ENCODE assay signal across 23 cellular contexts in the genomic region with DNA sequence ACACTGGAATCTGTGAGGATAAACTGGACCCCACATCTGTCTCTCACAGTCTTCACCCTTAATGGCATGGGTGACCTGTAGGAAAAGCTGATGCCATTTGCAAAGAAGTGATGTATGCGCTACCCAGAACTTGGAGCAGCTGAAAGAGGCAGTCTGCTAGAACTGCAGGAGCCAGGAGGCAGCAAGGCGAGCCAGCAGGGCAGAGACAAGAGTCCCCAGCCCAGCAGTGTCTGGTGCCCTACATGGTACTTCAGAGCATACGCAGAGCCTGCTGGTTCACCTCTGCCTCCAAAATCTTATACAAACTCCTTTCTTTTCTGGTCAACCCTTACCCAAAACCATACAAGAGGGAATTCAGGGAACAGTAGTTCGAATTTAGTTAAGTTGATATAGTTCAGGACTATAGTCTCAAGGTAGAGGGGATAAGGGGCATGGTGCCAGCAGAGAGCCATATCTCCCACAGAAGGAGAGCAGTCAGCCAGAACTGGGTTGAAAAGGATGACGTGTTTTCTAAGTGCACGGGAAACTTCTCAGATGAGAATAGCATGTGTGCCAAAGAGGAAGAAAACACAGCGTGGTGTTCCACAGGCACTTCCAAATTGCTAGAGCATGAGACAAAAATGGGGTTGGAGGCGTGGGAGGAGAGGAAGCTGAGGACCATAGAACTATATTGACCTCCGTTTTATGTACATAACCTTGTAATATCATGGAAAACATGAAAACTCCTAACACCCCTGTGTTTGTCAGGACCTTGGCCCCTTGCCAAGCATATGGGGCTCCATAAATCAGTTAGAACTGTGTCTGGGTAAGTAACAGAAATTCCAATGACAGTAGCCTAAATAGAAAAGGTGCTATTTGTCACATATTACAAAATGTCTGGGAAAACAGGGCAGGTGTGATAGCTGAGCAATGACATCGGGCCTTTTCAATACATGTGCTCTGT.
DNase-seq lines count a peak whose midpoint lies in the region; ATAC-seq, FAIRE-seq and TF ChIP-seq lines count a peak whose summit lies in the region.
"Had no signal": no experiment of that assay in that cellular context is flagged by ENCODE, and none has a peak within 500 bp of the region (broad histone marks: within the 10 kb centered on the region; RNA-seq: fewer than 3 reads in every experiment).

No MANE protein-coding gene starts in this region.

- H2AFZ ChIP-seq in HepG2 (ENCODE audit: low read length): no peak overlapping the region

- H3K4me3 Mint-ChIP-seq in stimulated activated memory B cell treated with anti-CD40 and anti-IgM and Interleukin-4, amounts not matched to agents 10 μg/mL and 1 μg/mL and 100 μg/mL, for 72 hours: no peak overlapping the region
- H3K4me3 Mint-ChIP-seq: activated naive CD4-positive, alpha-beta T cell treated with anti-CD3 and anti-CD28 coated beads, Interleukin-2, amount 50 U/mL, for 24 hours; naive B cell; T-cell had no signal

- no peaks in the 10 kb centered on the region for H3K9me3 ChIP-seq in HepG2 (ENCODE audit: low read length)
- H3K9me3 ChIP-seq: breast epithelium, gastrocnemius medialis, lower lobe of right lung, suprapubic skin had no signal

- H3K9ac ChIP-seq in HepG2 (ENCODE audit: insufficient read depth, low read depth, low read length): no peak overlapping the region

- peak; percentile 57 for TF ChIP-seq EP300 in Ishikawa (IDR thresholded peaks at IDR 0.05; ENCODE audit: borderline replicate concordance)
- no peak for TF ChIP-seq EP300 in HepG2 (IDR thresholded peaks at IDR 0.05; ENCODE audit: low read depth in 2 of 2, low read length in 2 of 2)
- TF ChIP-seq EP300 in HepG2 (CRISPR knock-in tag; IDR thresholded peaks at IDR 0.05; ENCODE audit: borderline replicate concordance): no peak

- no peak overlapping the region for H3K27ac ChIP-seq in HepG2 (ENCODE audit: extremely low read length, insufficient read depth, low read length)
- H3K27ac ChIP-seq: breast epithelium, lower lobe of right lung, RWPE1, suprapubic skin had no signal

- in situ Hi-C loops in HepG2 (cut with HindIII; ENCODE audit: extremely low pct_ligation_motif_present, low pct_unique_long_range_greater_than_20kb): no loop called here

- POLR2A ChIA-PET in HepG2 (lab: Yijun Ruan, JAX): no interaction called here

- FAIRE-seq in HepG2 (lab: Jason Lieb, UNC): no peak
- FAIRE-seq: small intestine had no signal

- H3K27me3 Mint-ChIP-seq in stimulated activated memory B cell treated with anti-CD40 and anti-IgM and Interleukin-4, amounts not matched to agents 10 μg/mL and 1 μg/mL and 100 μg/mL, for 72 hours: peaks cover 9% of the 10 kb centered on the region
- H3K27me3 Mint-ChIP-seq: T-cell had no signal

- H3K4me1 Mint-ChIP-seq in stimulated activated memory B cell treated with anti-CD40 and anti-IgM and Interleukin-4, amounts not matched to agents 10 μg/mL and 1 μg/mL and 100 μg/mL, for 72 hours: no peaks in the 10 kb centered on the region
- H3K4me1 Mint-ChIP-seq: activated naive CD4-positive, alpha-beta T cell treated with anti-CD3 and anti-CD28 coated beads, Interleukin-2, amount 50 U/mL, for 24 hours; naive B cell; T-cell had no signal

- H3K36me3 ChIP-seq in HepG2 (replicated peaks in 1 of 2; ENCODE audit: control insufficient read depth in 1 of 2, insufficient read depth in 2 of 2, low read length in 2 of 2): no peaks in the 10 kb centered on the region
- H3K36me3 ChIP-seq: breast epithelium, gastrocnemius medialis, lower lobe of right lung, suprapubic skin had no signal

- H3K4me3 ChIP-seq in HepG2 (replicated peaks in 1 of 3; ENCODE audit: insufficient read depth in 1 of 3, low read depth in 2 of 3, low read length in 3 of 3): no peak overlapping the region
- H3K4me3 ChIP-seq: breast epithelium, dorsolateral prefrontal cortex, gastrocnemius medialis, lower lobe of right lung, suprapubic skin had no signal

- TF ChIP-seq RAD21 in Ishikawa (IDR thresholded peaks at IDR 0.05; ENCODE audit: low read depth) (0 out of 2 replicates have a peak, but pooled peaks have one; percentile 0), HepG2 (CRISPR knock-in tag; IDR thresholded peaks at IDR 0.05) (no peak)

- H3K9me3 Mint-ChIP-seq in stimulated activated memory B cell treated with anti-CD40 and anti-IgM and Interleukin-4, amounts not matched to agents 10 μg/mL and 1 μg/mL and 100 μg/mL, for 72 hours: no peaks in the 10 kb centered on the region
- H3K9me3 Mint-ChIP-seq: activated naive CD4-positive, alpha-beta T cell treated with anti-CD3 and anti-CD28 coated beads, Interleukin-2, amount 50 U/mL, for 24 hours had no signal

- no peaks in the 10 kb centered on the region for H3K79me2 ChIP-seq in HepG2 (ENCODE audit: insufficient read depth, low read length)

- no peaks in the 10 kb centered on the region for H3K4me1 ChIP-seq in HepG2 (ENCODE audit: insufficient read depth, low read length)
- H3K4me1 ChIP-seq: breast epithelium, lower lobe of right lung had no signal

- BruUV-seq in HepG2 (replicated peaks; lab: Mats Ljungman, UMichigan): no TSS peak

- 20% methylated on average over 10 of the region's 10 CpGs for WGBS in HepG2 (ENCODE audit: low lambda C conversion rate)

- CTCF ChIA-PET in HepG2 (lab: Yijun Ruan, JAX; ENCODE audit: low intra/inter-chr PET ratio, low total read pairs): no interaction called here

- no peak overlapping the region for H3K4me2 ChIP-seq in HepG2 (ENCODE audit: low read depth, low read length)

- no peak for TF ChIP-seq POLR2A in HepG2 (IDR thresholded peaks at IDR 0.05; ENCODE audit: insufficient read depth in 1 of 2, low read depth in 2 of 2, low read length in 2 of 2)

- ATAC-seq in left cardiac atrium (peak in 1 of 2 donors; percentile 73), sciatic nerve (peak; percentile 49), HepG2 (no peak)
- no peak for ATAC-seq in stimulated activated memory B cell treated with anti-CD40 and anti-IgM and Interleukin-4, amounts not matched to agents 10 μg/mL and 1 μg/mL and 100 μg/mL, for 72 hours
- ATAC-seq: T-cell had no signal

- intact Hi-C loops in left cardiac atrium (cut with DNase I): no loop called here
- intact Hi-C loops in sciatic nerve (cut with DNase I): no loop called here
- intact Hi-C loops in HepG2 (cut with micrococcal nuclease; ENCODE audit: unreplicated experiment): no loop called here

- H3K27me3 ChIP-seq in HepG2 (ENCODE audit: control insufficient read depth in 1 of 2, insufficient read depth in 2 of 2, low read length in 2 of 2): peaks cover 3 to 35% of the 10 kb centered on the region in 2 experiments; a peak in 2 of 5 replicates
- H3K27me3 ChIP-seq: breast epithelium, dorsolateral prefrontal cortex, gastrocnemius medialis, suprapubic skin had no signal

- no peaks in the 10 kb centered on the region for H3K36me3 Mint-ChIP-seq in stimulated activated memory B cell treated with anti-CD40 and anti-IgM and Interleukin-4, amounts not matched to agents 10 μg/mL and 1 μg/mL and 100 μg/mL, for 72 hours
- H3K36me3 Mint-ChIP-seq: activated naive CD4-positive, alpha-beta T cell treated with anti-CD3 and anti-CD28 coated beads, Interleukin-2, amount 50 U/mL, for 24 hours; naive B cell; T-cell had no signal

- TF ChIP-seq CTCF in HepG2 (CRISPR knock-in tag; IDR thresholded peaks at IDR 0.05): no peak

- no peaks in the 10 kb centered on the region for H4K20me1 ChIP-seq in HepG2 (ENCODE audit: insufficient read depth, low read length)

- DNase-seq in NCI-H748 (lab: John Stamatoyannopoulos, UW; ENCODE audit: unreplicated experiment): peak; percentile 46
- DNase-seq in left cardiac atrium: peak; percentile 45
- DNase-seq in sciatic nerve (ENCODE audit: low spot score): no peak
- DNase-seq in cerebellar cortex (ENCODE audit: low spot score): no peak
- no peak for DNase-seq in HepG2 (ENCODE audit: low spot score)
- DNase-seq in activated naive CD4-positive, alpha-beta T cell treated with anti-CD3 and anti-CD28 coated beads, Interleukin-2, amount 50 U/mL, for 16 hours: no peak
- DNase-seq: Calu3; KG1; lower lobe of right lung; naive B cell; NCI-H1092 treated with DMSO at 0.1 percent for 48 hours; NCI-H226; small intestine; stimulated activated CD4-positive, alpha-beta T cell treated with anti-CD3 and anti-CD28 coated beads, Interleukin-4, amount 100 ng/mL, for 4 hours; T-cell had no signal

- H3K27ac Mint-ChIP-seq in stimulated activated memory B cell treated with anti-CD40 and anti-IgM and Interleukin-4, amounts not matched to agents 10 μg/mL and 1 μg/mL and 100 μg/mL, for 72 hours: no peak overlapping the region
- H3K27ac Mint-ChIP-seq: activated naive CD4-positive, alpha-beta T cell treated with anti-CD3 and anti-CD28 coated beads, Interleukin-2, amount 50 U/mL, for 24 hours; T-cell had no signal

TF ChIP-seq in Ishikawa, 13 proteins besides CTCF, POLR2A, EP300 and RAD21 (continues in another document):
- TF ChIP-seq TCF12 (IDR thresholded peaks at IDR 0.05; ENCODE audit: low read depth): peak; percentile 63; the same call in 1 of the 2 replicates
- TF ChIP-seq MAX (IDR thresholded peaks at IDR 0.05): peak; percentile 52; the same call in 1 of the 2 replicates
- TF ChIP-seq TEAD4 (IDR thresholded peaks at IDR 0.05): peak; percentile 64
- TF ChIP-seq NFIC (IDR thresholded peaks at IDR 0.05): peak; percentile 85

TF ChIP-seq in HepG2, 621 proteins besides CTCF, POLR2A, EP300 and RAD21 (continues in another document):
- TF ChIP-seq ARNT (IDR thresholded peaks at IDR 0.05): no peak
- TF ChIP-seq, protein P1, sequence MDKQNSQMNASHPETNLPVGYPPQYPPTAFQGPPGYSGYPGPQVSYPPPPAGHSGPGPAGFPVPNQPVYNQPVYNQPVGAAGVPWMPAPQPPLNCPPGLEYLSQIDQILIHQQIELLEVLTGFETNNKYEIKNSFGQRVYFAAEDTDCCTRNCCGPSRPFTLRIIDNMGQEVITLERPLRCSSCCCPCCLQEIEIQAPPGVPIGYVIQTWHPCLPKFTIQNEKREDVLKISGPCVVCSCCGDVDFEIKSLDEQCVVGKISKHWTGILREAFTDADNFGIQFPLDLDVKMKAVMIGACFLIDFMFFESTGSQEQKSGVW (CRISPR knock-in tag; IDR thresholded peaks at IDR 0.05; ENCODE audit: borderline replicate concordance): no peak

Comparison
In these comparisons a context has a peak if more than half of its experiments do, and no peak if none do; other contexts are left out.
1. DNase-seq: peak in NCI-H748 (single experiment) and left cardiac atrium (single experiment); none in sciatic nerve (single experiment), cerebellar cortex (single experiment), HepG2 (single experiment) and activated naive CD4-positive, alpha-beta T cell treated with anti-CD3 and anti-CD28 coated beads, Interleukin-2, amount 50 U/mL, for 16 hours (single experiment).